Comparison of ENCODE assay signal across 23 cellular contexts in genomic region chr5:92944337-92944736, GRCh38.
DNase-seq lines count a peak whose midpoint lies in the region; ATAC-seq, FAIRE-seq and TF ChIP-seq lines count a peak whose summit lies in the region.
"Had no signal": no experiment of that assay in that cellular context is flagged by ENCODE, and none has a peak within 500 bp of the region (broad histone marks: within the 10 kb centered on the region; RNA-seq: fewer than 3 reads in every experiment).

No MANE protein-coding gene starts in this region.

- H3K4me1 Mint-ChIP-seq in activated T-helper 17 cell treated with anti-CD3 and anti-CD28 coated beads, Interleukin-2, amount 50 U/mL, for 72 hours: no peaks in the 10 kb centered on the region
- H3K4me1 Mint-ChIP-seq: CD4-positive, CD25-positive, alpha-beta regulatory T cell had no signal

- H3K9me3 Mint-ChIP-seq in activated T-helper 17 cell treated with anti-CD3 and anti-CD28 coated beads, Interleukin-2, amount 50 U/mL, for 72 hours: peaks cover 3% of the 10 kb centered on the region

- CTCF ChIA-PET in A549 (lab: Yijun Ruan, JAX): interaction anchor here (0.6 kb wide), 1 partner anchor 1367 kb away, joined by 3 read pairs; no protein-coding TSS in a partner anchor

- peak overlapping the region; percentile 64 to 84 for H3K27ac ChIP-seq in A549
- no peak overlapping the region for H3K27ac ChIP-seq in GM23248
- H3K27ac ChIP-seq in WERI-Rb-1: peak overlapping the region; percentile 35
- H3K27ac ChIP-seq in testis: no peak overlapping the region
- H3K27ac ChIP-seq: PC-9, RWPE1 had no signal

- no peaks in the 10 kb centered on the region for H3K36me3 ChIP-seq in GM23248 (ENCODE audit: low read depth)
- H3K36me3 ChIP-seq in WERI-Rb-1: no peaks in the 10 kb centered on the region
- no peaks in the 10 kb centered on the region for H3K36me3 ChIP-seq in testis (ENCODE audit: low read depth, missing control alignments)
- H3K36me3 ChIP-seq: BE2C had no signal

- no peaks in the 10 kb centered on the region for H3K27me3 Mint-ChIP-seq in activated T-helper 17 cell treated with anti-CD3 and anti-CD28 coated beads, Interleukin-2, amount 50 U/mL, for 72 hours
- H3K27me3 Mint-ChIP-seq: CD4-positive, CD25-positive, alpha-beta regulatory T cell had no signal

- 0 out of 2 replicates have a peak overlapping the region, but pooled peaks have one; percentile 65 for H2AFZ ChIP-seq in GM23248

- no peaks in the 10 kb centered on the region for H3K79me2 ChIP-seq in GM23248 (ENCODE audit: insufficient read depth)

- H3K4me3 ChIP-seq in A549: no peak overlapping the region
- no peak overlapping the region for H3K4me3 ChIP-seq in GM23248
- H3K4me3 ChIP-seq in WERI-Rb-1 (ENCODE audit: low read depth, low read length): no peak overlapping the region
- no peak overlapping the region for H3K4me3 ChIP-seq in testis
- H3K4me3 ChIP-seq: GM12878, PC-9 had no signal

- TF ChIP-seq CTCF in A549 (IDR thresholded peaks at IDR 0.05) (no peak), WERI-Rb-1 (IDR thresholded peaks at IDR 0.05; ENCODE audit: low read depth, low read length) (no peak), testis (IDR thresholded peaks at IDR 0.05) (no peak)

- no peak for TF ChIP-seq EP300 in A549 (IDR thresholded peaks at IDR 0.05)

- peak in 1 of 2 experiments; percentile 13; a peak in 3 of 6 replicates for ATAC-seq in A549
- ATAC-seq in activated T-helper 17 cell treated with anti-CD3 and anti-CD28 coated beads, Interleukin-2, amount 50 U/mL, for 72 hours (replicated peaks): no peak
- no peak for ATAC-seq in GM19351 (IDR thresholded peaks at IDR 0.05; ENCODE audit: unreplicated experiment)
- ATAC-seq: GM12878 had no signal

- intact Hi-C loops in testis (cut with DNase I; ENCODE audit: low total_unique reads): no loop called here

- in situ Hi-C loops in GM23248 (cut with MboI): no loop called here

- TF ChIP-seq RAD21 in A549 (conservative IDR thresholded peaks at IDR 0.05 in 1 of 2, IDR thresholded peaks at IDR 0.05 in 1 of 2): no peak

- H3F3A ChIP-seq in GM23248 (ENCODE audit: insufficient read depth): peaks cover 18% of the 10 kb centered on the region; the same call in 1 of the 2 replicates

- DNase-seq in A549 (ENCODE audit: low read depth in 1 of 2, low spot score in 1 of 2): no peak
- DNase-seq in GM23248: no peak
- DNase-seq in NCI-H524 treated with DMSO at 0.1 percent for 48 hours (lab: John Stamatoyannopoulos, UW): peak; percentile 84
- DNase-seq in WERI-Rb-1: peak; percentile 52
- DNase-seq in testis: no peak
- no peak for DNase-seq in NCI-H128 (lab: John Stamatoyannopoulos, UW; ENCODE audit: unreplicated experiment)
- DNase-seq: BE2C; CD4-positive, CD25-positive, alpha-beta regulatory T cell; DND-41; GOT3; HCEC 1CT; Kasumi-1; NCI-H1417; NCI-H1694 treated with DMSO at 0.1 percent for 48 hours; NCI-H2081 treated with DMSO at 0.1 percent for 48 hours; NCI-H510A; PC-9; SHP77 treated with DMSO at 0.1 percent for 48 hours had no signal

- 92% methylated on average over 2 of the region's 2 CpGs for WGBS in A549 (ENCODE audit: missing lambda C conversion rate)
- 88 to 92% methylated on average over 2 of the region's 2 CpGs for WGBS in GM23248 (ENCODE audit: low coverage in 1 of 2, low lambda C conversion rate in 2 of 2, missing lambda C conversion rate in 2 of 2), 2 experiments
- 92 to 93% methylated on average over 2 of the region's 2 CpGs for WGBS in testis, 2 donors

- H3K27me3 ChIP-seq in GM23248 (replicated peaks; ENCODE audit: insufficient read depth) (no peaks in the 10 kb centered on the region), WERI-Rb-1 (ENCODE audit: insufficient read depth, low read depth, severe bottlenecking) (no peaks in the 10 kb centered on the region), testis (no peaks in the 10 kb centered on the region)
- H3K27me3 ChIP-seq: BE2C had no signal

- H3K4me1 ChIP-seq in A549: peaks cover 26% of the 10 kb centered on the region
- peaks cover 11% of the 10 kb centered on the region for H3K4me1 ChIP-seq in GM23248 (ENCODE audit: insufficient read depth)
- H3K4me1 ChIP-seq in testis: no peaks in the 10 kb centered on the region

- H3K9me2 ChIP-seq in GM23248 (ENCODE audit: insufficient read depth): no peaks in the 10 kb centered on the region

- no peaks in the 10 kb centered on the region for H3K36me3 Mint-ChIP-seq in activated T-helper 17 cell treated with anti-CD3 and anti-CD28 coated beads, Interleukin-2, amount 50 U/mL, for 72 hours (ENCODE audit: low read depth)
- H3K36me3 Mint-ChIP-seq: CD4-positive, CD25-positive, alpha-beta regulatory T cell had no signal

- TF ChIP-seq POLR2A in A549 (IDR thresholded peaks at IDR 0.05; ENCODE audit: low read length): no peak
- no peak for TF ChIP-seq POLR2A in testis (IDR thresholded peaks at IDR 0.05)

- H4K20me1 ChIP-seq in GM23248 (ENCODE audit: insufficient read depth): no peaks in the 10 kb centered on the region

- H3K27ac Mint-ChIP-seq in activated T-helper 17 cell treated with anti-CD3 and anti-CD28 coated beads, Interleukin-2, amount 50 U/mL, for 72 hours: no peak overlapping the region
- H3K27ac Mint-ChIP-seq: CD4-positive, CD25-positive, alpha-beta regulatory T cell had no signal

- no peak overlapping the region for H3K9ac ChIP-seq in GM23248

- H3K9me3 ChIP-seq in A549 (peaks cover 20% of the 10 kb centered on the region; the same call in 2 of the 3 replicates), GM23248 (ENCODE audit: low read depth) (no peaks in the 10 kb centered on the region), WERI-Rb-1 (ENCODE audit: severe bottlenecking) (no peaks in the 10 kb centered on the region), testis (no peaks in the 10 kb centered on the region)
- H3K9me3 ChIP-seq: BE2C had no signal

- H3K4me3 Mint-ChIP-seq in activated T-helper 17 cell treated with anti-CD3 and anti-CD28 coated beads, Interleukin-2, amount 50 U/mL, for 72 hours: no peak overlapping the region
- H3K4me3 Mint-ChIP-seq: CD4-positive, CD25-positive, alpha-beta regulatory T cell had no signal

- H3K4me2 ChIP-seq in A549: peak overlapping the region; percentile 60
- no peak overlapping the region for H3K4me2 ChIP-seq in GM23248 (ENCODE audit: unreplicated experiment)
- H3K4me2 ChIP-seq: PC-9 had no signal

- POLR2A ChIA-PET in A549 (lab: Yijun Ruan, JAX): no interaction called here

- no peak for FAIRE-seq in A549 (lab: Jason Lieb, UNC)
- FAIRE-seq: A204.1, GM12878 had no signal

TF ChIP-seq in A549, 52 proteins besides CTCF, POLR2A, EP300 and RAD21 (continues in another document):
- TF ChIP-seq USF2 (IDR thresholded peaks at IDR 0.05) (no peak), MYC (IDR thresholded peaks at IDR 0.05; ENCODE audit: borderline replicate concordance, low read length) (no peak), REST (IDR thresholded peaks at IDR 0.05) (no peak), CEBPB (IDR thresholded peaks at IDR 0.05) (no peak), BCL3 (IDR thresholded peaks at IDR 0.05) (no peak), KDM1A (IDR thresholded peaks at IDR 0.05; ENCODE audit: low read depth) (no peak), MAX (IDR thresholded peaks at IDR 0.05) (no peak), RCOR1 (IDR thresholded peaks at IDR 0.05; ENCODE audit: low read depth, low read length) (no peak), NPAS2 (CRISPR knock-in tag; IDR thresholded peaks at IDR 0.05; ENCODE audit: borderline replicate concordance) (no peak), MAFK (IDR thresholded peaks at IDR 0.05; ENCODE audit: partially characterized antibody) (no peak), TP53 (CRISPR knock-in tag; IDR thresholded peaks at IDR 0.05) (no peak), CHD4 (IDR thresholded peaks at IDR 0.05; ENCODE audit: borderline replicate concordance) (no peak)

Comparison
In these comparisons a context has a peak if more than half of its experiments do, and no peak if none do; other contexts are left out.
1. DNase-seq: peak in NCI-H524 treated with DMSO at 0.1 percent for 48 hours (single experiment) and WERI-Rb-1 (single experiment); none in A549 (0 of 2), GM23248 (single experiment), testis (single experiment) and NCI-H128 (single experiment).
2. H3K27ac ChIP-seq: peak in A549 (2 of 2) and WERI-Rb-1 (single experiment); none in GM23248 (single experiment) and testis (0 of 2).